18 cellular contexts compared by ENCODE assay signal in genomic region chr11:19970944-19971343, GRCh38.
DNase-seq lines count a peak whose midpoint lies in the region; ATAC-seq and TF ChIP-seq lines count a peak whose summit lies in the region.
"Had no signal": no experiment of that assay in that cellular context is flagged by ENCODE, and none has a peak within 500 bp of the region (broad histone marks: within the 10 kb centered on the region; RNA-seq: fewer than 3 reads in every experiment).

No MANE protein-coding gene starts in this region.

- H3K27me3 Mint-ChIP-seq in natural killer cell (ENCODE audit: low read depth in 2 of 2), result peaks cover 48 to 59% of the 10 kb centered on the region in 2 donors

- H3K36me3 ChIP-seq in BLaER1 (no peaks in the 10 kb centered on the region), esophagus muscularis mucosa (peaks cover 0 to 51% (median 9%) of the 10 kb centered on the region in 4 donors)
- H3K36me3 ChIP-seq in BLaER1 treated with 17β-estradiol and CSF1 and Interleukin-3, amounts not matched to agents 10 nM and 100 nM, result no peaks in the 10 kb centered on the region

- no peak overlapping the region for H3K4me3 ChIP-seq in BLaER1
- H3K4me3 ChIP-seq in BLaER1 treated with 17β-estradiol and CSF1 and Interleukin-3, amounts not matched to agents 10 nM and 100 nM, result no peak overlapping the region
- no peak overlapping the region for H3K4me3 ChIP-seq in esophagus muscularis mucosa
- H3K4me3 ChIP-seq: GM23248, tibial nerve had no signal

- peaks cover 46 to 52% of the 10 kb centered on the region in 2 donors for H3K4me1 Mint-ChIP-seq in natural killer cell

- peak; percentile 77 to 90 (median 82) for ATAC-seq in natural killer cell
- no peak for ATAC-seq in GM18873 (IDR thresholded peaks at IDR 0.05; ENCODE audit: low FRiP score, unreplicated experiment)

- no peaks in the 10 kb centered on the region for H4K20me1 ChIP-seq in BLaER1
- H4K20me1 ChIP-seq in BLaER1 treated with 17β-estradiol and CSF1 and Interleukin-3, amounts not matched to agents 10 nM and 100 nM, result no peaks in the 10 kb centered on the region

- no peaks in the 10 kb centered on the region for H3K36me3 Mint-ChIP-seq in natural killer cell

- TF ChIP-seq CTCF in natural killer cell (IDR thresholded peaks at IDR 0.05) (no peak), esophagus muscularis mucosa (IDR thresholded peaks at IDR 0.05) (no peak)

- H3K4me2 ChIP-seq in BLaER1, result peak overlapping the region; percentile 54; the same call in 1 of the 2 replicates
- H3K4me2 ChIP-seq in BLaER1 treated with 17β-estradiol and CSF1 and Interleukin-3, amounts not matched to agents 10 nM and 100 nM, result peak overlapping the region in 6 of 11 experiments; percentile 2 to 56 (median 14); a peak in 5 of 22 replicates

- H3K27me3 ChIP-seq in BLaER1, result no peaks in the 10 kb centered on the region; the same call in 1 of the 2 replicates
- H3K27me3 ChIP-seq in BLaER1 treated with 17β-estradiol and CSF1 and Interleukin-3, amounts not matched to agents 10 nM and 100 nM, result no peaks in the 10 kb centered on the region; a peak in 2 of 22 replicates
- H3K27me3 ChIP-seq in esophagus muscularis mucosa, result no peaks in the 10 kb centered on the region
- H3K27me3 ChIP-seq: neutrophil, tibial nerve had no signal

- 90% methylated on average over 4 of the region's 4 CpGs for WGBS in esophagus muscularis mucosa

- H3K27ac Mint-ChIP-seq in natural killer cell, result peak overlapping the region; percentile 81 to 84
- H3K27ac Mint-ChIP-seq: B cell had no signal

- no peak for TF ChIP-seq POLR2A in esophagus muscularis mucosa (IDR thresholded peaks at IDR 0.05; ENCODE audit: low read depth)

- no peak for TF ChIP-seq EP300 in esophagus muscularis mucosa (IDR thresholded peaks at IDR 0.05)

- H3K9ac ChIP-seq in BLaER1, result no peak overlapping the region
- H3K9ac ChIP-seq in BLaER1 treated with 17β-estradiol and CSF1 and Interleukin-3, amounts not matched to agents 10 nM and 100 nM, result no peak overlapping the region
- H3K9ac ChIP-seq: GM23248 had no signal

- peaks cover 44% of the 10 kb centered on the region for H3K4me1 ChIP-seq in BLaER1
- H3K4me1 ChIP-seq in BLaER1 treated with 17β-estradiol and CSF1 and Interleukin-3, amounts not matched to agents 10 nM and 100 nM, result peaks cover 5 to 45% (median 23%) of the 10 kb centered on the region in 10 experiments; a peak in 14 of 20 replicates
- H3K4me1 ChIP-seq in esophagus muscularis mucosa, result no peaks in the 10 kb centered on the region
- H3K4me1 ChIP-seq: tibial nerve had no signal

- H3K9me3 ChIP-seq in BLaER1 (no peaks in the 10 kb centered on the region), esophagus muscularis mucosa (no peaks in the 10 kb centered on the region)
- H3K9me3 ChIP-seq in BLaER1 treated with 17β-estradiol and CSF1 and Interleukin-3, amounts not matched to agents 10 nM and 100 nM (replicated peaks in 1 of 11), result no peaks in the 10 kb centered on the region
- H3K9me3 ChIP-seq: neutrophil, tibial nerve had no signal

- H3K9me3 Mint-ChIP-seq in natural killer cell, result no peaks in the 10 kb centered on the region

- DNase-seq in activated T-cell treated with anti-CD3 and anti-CD28 coated beads, Interleukin-2, amount 50 U/mL, for 48 hours, result peak; percentile 56 to 64
- peak; percentile 36 for DNase-seq in natural killer cell
- DNase-seq in anterior cingulate cortex (lab: John Stamatoyannopoulos, UW), result no peak
- DNase-seq in esophagus muscularis mucosa (ENCODE audit: extremely low spot score), result no peak
- DNase-seq: activated CD4-positive, CD25-positive, alpha-beta regulatory T cell; foreskin melanocyte; GM23248; left cardiac atrium; midbrain; MV-4-11; NCI-H1930; NCI-H510A had no signal

- H3K4me3 Mint-ChIP-seq in natural killer cell, result peak overlapping the region; percentile 88
- H3K4me3 Mint-ChIP-seq: B cell had no signal

- H3K27ac ChIP-seq in BLaER1, result no peak overlapping the region
- no peak overlapping the region for H3K27ac ChIP-seq in BLaER1 treated with 17β-estradiol and CSF1 and Interleukin-3, amounts not matched to agents 10 nM and 100 nM
- no peak overlapping the region for H3K27ac ChIP-seq in esophagus muscularis mucosa (replicated peaks in 1 of 4)
- H3K27ac ChIP-seq: GM23248, neutrophil, tibial nerve had no signal

- intact Hi-C loops in natural killer cell (cut with micrococcal nuclease) (loop anchor here (5.0 kb wide), 1 partner anchor 116 kb away; no protein-coding TSS in a partner anchor), esophagus muscularis mucosa (cut with DNase I) (no loop called here)

Comparison
In these comparisons a context has a peak if more than half of its experiments do, and no peak if none do; other contexts are left out.
1. DNase-seq: peak in activated T-cell treated with anti-CD3 and anti-CD28 coated beads, Interleukin-2, amount 50 U/mL, for 48 hours (2 of 2) and natural killer cell (single experiment); none in anterior cingulate cortex (0 of 58) and esophagus muscularis mucosa (single experiment).